ENCODE assay signal across 8 cellular contexts in the genomic region with DNA sequence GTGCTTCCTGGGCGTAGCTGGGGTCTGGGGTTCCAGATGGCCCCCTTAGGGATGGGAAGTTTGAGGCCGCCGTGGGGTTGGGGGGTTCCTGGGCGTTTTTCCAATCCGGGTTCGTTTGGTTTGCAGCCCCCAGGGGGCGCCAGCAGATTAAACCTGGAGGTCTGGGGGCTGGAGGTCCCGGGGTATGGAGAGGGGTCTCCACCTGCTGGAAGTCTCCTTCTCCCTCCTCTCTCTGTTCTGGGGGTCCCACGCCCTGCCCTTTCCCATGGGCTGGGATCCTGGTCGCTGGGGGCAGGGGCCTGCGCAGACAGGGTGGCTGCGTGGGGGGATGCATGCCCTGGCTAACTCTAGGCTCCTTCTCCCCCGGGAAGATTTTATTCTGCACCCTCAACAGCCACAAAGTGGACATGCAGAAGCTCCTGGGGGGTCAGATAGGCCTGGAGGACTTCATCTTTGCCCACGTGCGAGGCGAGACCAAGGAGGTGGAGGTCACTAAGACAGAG. TPM values are rescaled to one million over a fixed set of nuclear protein-coding genes. Genes with fewer than 3 reads are reported as not detected.
DNase-seq lines count a peak whose midpoint lies in the region; ATAC-seq and TF ChIP-seq lines count a peak whose summit lies in the region.

No MANE protein-coding gene starts in this region.

- peaks cover 36% of the 10 kb centered on the region for H3K27me3 ChIP-seq in hepatocyte
- H3K27me3 ChIP-seq in suprapubic skin: peaks cover 25% of the 10 kb centered on the region

- DNase-seq in stimulated activated CD4-positive, alpha-beta T cell treated with anti-CD3 and anti-CD28 coated beads, Interleukin-12 subunit alpha, Interleukin-12 subunit beta, amount 100 ng/mL, for 4 hours: peak; percentile 51
- no peak for DNase-seq in stimulated activated CD4-positive, alpha-beta T cell treated with anti-CD3 and anti-CD28 coated beads, Interleukin-1b, Interleukin-23, amount 100 ng/mL, for 48 hours
- DNase-seq in activated CD8-positive, alpha-beta memory T cell treated with anti-CD3 and anti-CD28 coated beads, Interleukin-2, amount 50 U/mL, for 48 hours: peak; percentile 80
- DNase-seq in hepatocyte (ENCODE audit: low spot score) (no peak), suprapubic skin (ENCODE audit: low spot score in 2 of 2) (no peak), cerebellar nuclear complex (lab: John Stamatoyannopoulos, UW) (no peak), amniotic stem cell (lab: John Stamatoyannopoulos, UW) (no peak)

- ATAC-seq in GM21717 (IDR thresholded peaks at IDR 0.05; ENCODE audit: unreplicated experiment): no peak

- H3K27ac ChIP-seq in hepatocyte: no peak overlapping the region
- no peak overlapping the region for H3K27ac ChIP-seq in suprapubic skin

- no peaks in the 10 kb centered on the region for H4K20me1 ChIP-seq in hepatocyte (ENCODE audit: insufficient read depth, poor library complexity, severe bottlenecking)

- WGBS in hepatocyte (ENCODE audit: low lambda C conversion rate, missing lambda C conversion rate): 26% methylated on average over 15 of the region's 16 CpGs
- WGBS in suprapubic skin: 35% methylated on average over 10 of the region's 16 CpGs

- no peak overlapping the region for H2AFZ ChIP-seq in hepatocyte

- no peak for TF ChIP-seq POLR2A in suprapubic skin (IDR thresholded peaks at IDR 0.05)

- TF ChIP-seq EP300 in suprapubic skin (IDR thresholded peaks at IDR 0.05): no peak

- H3K9me3 ChIP-seq in hepatocyte (ENCODE audit: low read depth): no peaks in the 10 kb centered on the region
- no peaks in the 10 kb centered on the region for H3K9me3 ChIP-seq in suprapubic skin

- H3K4me1 ChIP-seq in hepatocyte (ENCODE audit: insufficient read depth) (no peaks in the 10 kb centered on the region), suprapubic skin (peaks cover 21% of the 10 kb centered on the region)

- H3K4me3 ChIP-seq in hepatocyte (no peak overlapping the region), suprapubic skin (peak overlapping the region; percentile 46)

- peak overlapping the region; percentile 64 for H3K4me2 ChIP-seq in hepatocyte

- no peaks in the 10 kb centered on the region for H3K79me2 ChIP-seq in hepatocyte

- no peaks in the 10 kb centered on the region for H3K9me2 ChIP-seq in hepatocyte (replicated peaks; ENCODE audit: insufficient read depth)

- H3K36me3 ChIP-seq in hepatocyte (replicated peaks; ENCODE audit: insufficient read depth, low read depth): no peaks in the 10 kb centered on the region
- H3K36me3 ChIP-seq in suprapubic skin: no peaks in the 10 kb centered on the region

- TF ChIP-seq CTCF in hepatocyte (IDR thresholded peaks at IDR 0.05; ENCODE audit: poor library complexity) (peak; percentile 40), suprapubic skin (IDR thresholded peaks at IDR 0.05) (peak in 1 of 2 donors; percentile 22)

RNA-seq across cellular contexts. Expression of gene GIPC3, which starts 0.9 kb away (rescaled TPM):
- total RNA-seq in hepatocyte (0.04 TPM in 1 of 2 replicates, not detected in the other), suprapubic skin (under 1 TPM; 0.19 to 0.89 (median 0.37) TPM)
- polyA plus RNA-seq in hepatocyte: 0.19 and 0.28 TPM in 2 replicates

RNA-seq across cellular contexts. Expression of gene HMG20B, which starts 13.4 kb away (rescaled TPM):
- 61.4 and 62.6 TPM in 2 replicates for total RNA-seq in hepatocyte
- 82.3 and 105 TPM in 2 replicates for polyA plus RNA-seq in hepatocyte
- 100 to 1,000 TPM in 3 of 4 donors, 10 to 100 TPM in 1; 87.9 to 135 (median 118) TPM for total RNA-seq in suprapubic skin

RNA-seq across cellular contexts. Expression of gene TBXA2R, which starts 20.5 kb away (rescaled TPM):
- 0.12 and 0.70 TPM in 2 replicates for total RNA-seq in hepatocyte
- polyA plus RNA-seq in hepatocyte: 1.2 and 2.0 TPM in 2 replicates
- under 1 TPM; 0.32 to 0.85 (median 0.41) TPM for total RNA-seq in suprapubic skin

RNA-seq across cellular contexts. Expression of gene MFSD12, which starts 28.8 kb away (rescaled TPM):
- total RNA-seq in hepatocyte: 39.3 and 44.7 TPM in 2 replicates
- polyA plus RNA-seq in hepatocyte: 57.7 and 63.5 TPM in 2 replicates
- total RNA-seq in suprapubic skin: 100 to 1,000 TPM in 2 of 4 donors, 10 to 100 TPM in 2; 60.4 to 206 (median 119) TPM

RNA-seq across cellular contexts. Expression of gene CACTIN, which starts 40.4 kb away (rescaled TPM):
- 15.5 and 18.3 TPM in 2 replicates for total RNA-seq in hepatocyte
- polyA plus RNA-seq in hepatocyte: 15.7 and 18.3 TPM in 2 replicates
- 10 to 100 TPM; 22.6 to 29.9 (median 27.9) TPM for total RNA-seq in suprapubic skin

Comparison
In these comparisons a context has a peak if more than half of its experiments do, and no peak if none do; other contexts are left out.
1. DNase-seq: peak in stimulated activated CD4-positive, alpha-beta T cell treated with anti-CD3 and anti-CD28 coated beads, Interleukin-12 subunit alpha, Interleukin-12 subunit beta, amount 100 ng/mL, for 4 hours (single experiment) and activated CD8-positive, alpha-beta memory T cell treated with anti-CD3 and anti-CD28 coated beads, Interleukin-2, amount 50 U/mL, for 48 hours (single experiment); none in stimulated activated CD4-positive, alpha-beta T cell treated with anti-CD3 and anti-CD28 coated beads, Interleukin-1b, Interleukin-23, amount 100 ng/mL, for 48 hours (single experiment), hepatocyte (single experiment), suprapubic skin (0 of 2), cerebellar nuclear complex (0 of 2) and amniotic stem cell (single experiment).